In genomic region chr5:14726066-14726838, GRCh38 we compare ENCODE assay signal across 15 cellular contexts.
DNase-seq lines count a peak whose midpoint lies in the region; ATAC-seq and TF ChIP-seq lines count a peak whose summit lies in the region.
"Had no signal": no experiment of that assay in that cellular context is flagged by ENCODE, and none has a peak within 500 bp of the region (broad histone marks: within the 10 kb centered on the region; RNA-seq: fewer than 3 reads in every experiment).

No MANE protein-coding gene starts in this region.

- no peak for TF ChIP-seq CTCF in epithelial cell of esophagus (IDR thresholded peaks at IDR 0.05; ENCODE audit: insufficient read depth, low read depth, low read length, missing control alignments)

- ATAC-seq in CD4-positive, CD25-positive, alpha-beta regulatory T cell (ENCODE audit: low read depth in 2 of 2), result no peak
- ATAC-seq in GM18909 (IDR thresholded peaks at IDR 0.05; ENCODE audit: poor library complexity, unreplicated experiment), result no peak
- ATAC-seq in GM21390 (IDR thresholded peaks at IDR 0.05; ENCODE audit: unreplicated experiment), result no peak
- ATAC-seq: activated CD8-positive, alpha-beta T cell treated with anti-CD3 and anti-CD28 coated beads, Interleukin-2, amount 10 ng/mL, durations not matched to agents 7 days and 5 days; activated naive CD4-positive, alpha-beta T cell treated with anti-CD3 and anti-CD28 coated beads, Interleukin-2, amount 50 U/mL, for 72 hours; HCT116; left lung had no signal

- H3K4me1 ChIP-seq in CD4-positive, CD25-positive, alpha-beta regulatory T cell (ENCODE audit: control insufficient read depth, insufficient read depth, low read length, poor library complexity, severe bottlenecking), result peaks cover 9% of the 10 kb centered on the region

- H3K4me3 Mint-ChIP-seq in CD4-positive, CD25-positive, alpha-beta regulatory T cell, result peak overlapping the region in 1 of 4 donors; percentile 50
- H3K4me3 Mint-ChIP-seq: activated CD8-positive, alpha-beta T cell treated with anti-CD3 and anti-CD28 coated beads, Interleukin-2, amount 10 ng/mL, durations not matched to agents 7 days and 5 days; B cell; T-helper 2 cell treated with Interferon-gamma antibody and Interleukin-4, amounts not matched to agents 5 μg/mL and 100 μg/mL, for 36 hours had no signal

- H3K36me3 Mint-ChIP-seq in CD4-positive, CD25-positive, alpha-beta regulatory T cell, result peaks cover 30% of the 10 kb centered on the region

- no peak for DNase-seq in CD4-positive, CD25-positive, alpha-beta regulatory T cell
- DNase-seq in RPMI7951 (ENCODE audit: low read depth) (peak; percentile 86), epithelial cell of esophagus (ENCODE audit: low read depth) (peak; percentile 61), myocyte (ENCODE audit: low read depth) (peak; percentile 82), activated gamma-delta T cell treated with Interleukin-2 at 50 U/mL for 16 hours (no peak)
- DNase-seq in activated CD4-positive, alpha-beta T cell treated with anti-CD3 and anti-CD28 coated beads for 1 hour, result no peak
- DNase-seq: activated CD8-positive, alpha-beta T cell treated with anti-CD3 and anti-CD28 coated beads, Interleukin-2, amount 10 ng/mL, durations not matched to agents 7 days and 5 days; left lung; NCI-H2227 treated with DMSO at 0.1 percent for 48 hours had no signal

- H3K36me3 ChIP-seq in CD4-positive, CD25-positive, alpha-beta regulatory T cell (ENCODE audit: control insufficient read depth, insufficient read depth, low read length), result peaks cover 32% of the 10 kb centered on the region

- H3K4me3 ChIP-seq in CD4-positive, CD25-positive, alpha-beta regulatory T cell (ENCODE audit: low read depth, low read length), result no peak overlapping the region
- no peak overlapping the region for H3K4me3 ChIP-seq in epithelial cell of esophagus (ENCODE audit: low read length)
- H3K4me3 ChIP-seq: left lung had no signal

- peak overlapping the region in 2 of 3 donors; percentile 81 to 88 for H3K27ac Mint-ChIP-seq in CD4-positive, CD25-positive, alpha-beta regulatory T cell
- H3K27ac Mint-ChIP-seq: activated CD8-positive, alpha-beta T cell treated with anti-CD3 and anti-CD28 coated beads, Interleukin-2, amount 10 ng/mL, durations not matched to agents 7 days and 5 days; B cell; T-helper 2 cell treated with Interferon-gamma antibody and Interleukin-4, amounts not matched to agents 5 μg/mL and 100 μg/mL, for 36 hours had no signal

- H3K9me3 ChIP-seq in CD4-positive, CD25-positive, alpha-beta regulatory T cell (ENCODE audit: control insufficient read depth in 2 of 2, low read length in 2 of 2), result no peaks in the 10 kb centered on the region
- H3K9me3 ChIP-seq: left lung had no signal

- H3K27me3 Mint-ChIP-seq in CD4-positive, CD25-positive, alpha-beta regulatory T cell, result no peaks in the 10 kb centered on the region
- H3K27me3 Mint-ChIP-seq: B cell had no signal

- no peaks in the 10 kb centered on the region for H3K9me3 Mint-ChIP-seq in CD4-positive, CD25-positive, alpha-beta regulatory T cell
- H3K9me3 Mint-ChIP-seq: activated naive CD4-positive, alpha-beta T cell treated with anti-CD3 and anti-CD28 coated beads, Interleukin-2, amount 50 U/mL, for 72 hours; T-helper 2 cell treated with Interferon-gamma antibody and Interleukin-4, amounts not matched to agents 5 μg/mL and 100 μg/mL, for 36 hours had no signal

- H3K4me1 Mint-ChIP-seq in CD4-positive, CD25-positive, alpha-beta regulatory T cell, result peaks cover 7 to 35% (median 18%) of the 10 kb centered on the region in 4 donors

- H3K27ac ChIP-seq in CD4-positive, CD25-positive, alpha-beta regulatory T cell (ENCODE audit: insufficient read depth, low read length, poor library complexity, severe bottlenecking), result no peak overlapping the region
- H3K27ac ChIP-seq: left lung had no signal

- no peaks in the 10 kb centered on the region for H3K27me3 ChIP-seq in CD4-positive, CD25-positive, alpha-beta regulatory T cell (ENCODE audit: control insufficient read depth, insufficient read depth, low read length)
- H3K27me3 ChIP-seq: left lung had no signal

Comparison
In these comparisons a context has a peak if more than half of its experiments do, and no peak if none do; other contexts are left out.
1. DNase-seq: peak in RPMI7951 (single experiment), epithelial cell of esophagus (single experiment) and myocyte (single experiment); none in CD4-positive, CD25-positive, alpha-beta regulatory T cell (0 of 3), activated gamma-delta T cell treated with Interleukin-2 at 50 U/mL for 16 hours (single experiment) and activated CD4-positive, alpha-beta T cell treated with anti-CD3 and anti-CD28 coated beads for 1 hour (single experiment).